Comparison of ENCODE assay signal across 8 cellular contexts in the genomic region with DNA sequence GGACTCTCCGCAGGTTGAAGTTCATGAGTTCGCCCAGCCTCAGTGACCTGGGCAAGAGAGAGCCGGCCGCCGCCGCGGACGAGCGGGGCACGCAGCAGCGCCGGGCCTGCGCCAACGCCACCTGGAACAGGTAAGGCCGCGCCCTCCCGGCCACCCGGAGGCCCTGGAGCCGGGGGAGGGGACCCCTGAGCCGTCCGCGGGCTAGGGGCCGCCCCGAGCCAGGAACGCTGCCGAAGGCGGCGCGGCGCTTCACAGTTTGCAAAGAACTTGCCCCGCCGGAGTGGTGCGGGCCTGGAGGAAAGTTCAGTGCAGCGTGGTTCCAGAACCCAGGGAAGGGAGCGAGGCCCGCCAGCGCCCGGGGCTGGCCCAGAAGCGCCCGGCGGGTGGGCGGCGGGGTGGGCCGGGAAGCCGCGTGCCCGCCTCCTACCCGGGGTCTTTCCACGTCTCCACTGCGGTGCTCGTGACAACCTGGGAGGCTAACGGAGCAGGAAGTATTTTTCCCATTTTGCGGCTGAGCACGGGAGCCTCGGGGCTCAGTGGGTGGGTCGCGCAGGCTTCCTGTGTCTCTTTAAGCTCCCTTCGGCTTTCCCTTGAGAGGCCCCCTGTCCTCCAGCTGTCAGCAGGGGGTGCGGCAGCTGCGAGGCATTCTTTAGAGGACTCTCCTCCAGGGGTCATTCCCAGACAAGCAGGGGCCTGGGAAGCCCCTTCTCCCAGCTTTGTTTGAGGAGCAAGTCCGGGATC. TPM values are rescaled to one million over a fixed set of nuclear protein-coding genes. Genes with fewer than 3 reads are reported as not detected.
DNase-seq lines count a peak whose midpoint lies in the region; ATAC-seq, FAIRE-seq and TF ChIP-seq lines count a peak whose summit lies in the region.

No MANE protein-coding gene starts in this region.

- H3K27me3 ChIP-seq in Caco-2 (replicated peaks; ENCODE audit: control insufficient read depth, insufficient read depth, low read length) (no peaks in the 10 kb centered on the region), HepG2 (ENCODE audit: control insufficient read depth in 1 of 2, insufficient read depth in 2 of 2, low read length in 2 of 2) (no peaks in the 10 kb centered on the region), stomach smooth muscle (ENCODE audit: control insufficient read depth in 1 of 2, insufficient read depth in 2 of 2, low read length in 2 of 2) (peaks cover 29 to 34% of the 10 kb centered on the region in 2 donors)

- H3K36me3 Mint-ChIP-seq in Caco-2 (ENCODE audit: insufficient read depth, unreplicated experiment) (peaks cover 56% of the 10 kb centered on the region), brain (peaks cover 8% of the 10 kb centered on the region)

- peaks cover 22% of the 10 kb centered on the region for H3K4me1 Mint-ChIP-seq in Caco-2 (ENCODE audit: low read depth, unreplicated experiment)
- peaks cover 40% of the 10 kb centered on the region for H3K4me1 Mint-ChIP-seq in brain

- peak in 1 of 2 experiments; percentile 49 for TF ChIP-seq CTCF in Caco-2 (IDR thresholded peaks at IDR 0.05; ENCODE audit: insufficient read depth in 1 of 2, low read depth in 1 of 2, low read length in 1 of 2, severe bottlenecking in 1 of 2, unreplicated experiment in 1 of 2)
- TF ChIP-seq CTCF in brain (conservative IDR thresholded peaks at IDR 0.05) = peak in 1 of 2 experiments; percentile 9
- TF ChIP-seq CTCF in HepG2 (CRISPR knock-in tag; IDR thresholded peaks at IDR 0.05) = peak; percentile 39; the same call in 1 of the 2 replicates

- no peak for TF ChIP-seq EP300 in HepG2 (IDR thresholded peaks at IDR 0.05; ENCODE audit: low read depth in 2 of 2, low read length in 2 of 2)
- no peak for TF ChIP-seq EP300 in HepG2 (CRISPR knock-in tag; IDR thresholded peaks at IDR 0.05; ENCODE audit: borderline replicate concordance)

- intact Hi-C loops in Caco-2 (cut with micrococcal nuclease; ENCODE audit: unreplicated experiment) (loop anchor here (2.0 kb wide), 1 partner anchor 36 kb away; no protein-coding TSS in a partner anchor), HepG2 (cut with micrococcal nuclease; ENCODE audit: unreplicated experiment) (no loop called here)

- POLR2A ChIA-PET in Caco-2 (lab: Charles Lee) = no interaction called here
- POLR2A ChIA-PET in HepG2 (lab: Yijun Ruan, JAX) = interaction anchor here (1.0 kb wide), 1 partner anchor 9 kb away, joined by 3 read pairs; no protein-coding TSS in a partner anchor

- H3K4me3 ChIP-seq in Caco-2 (ENCODE audit: low read depth, low read length) (peak overlapping the region; percentile 53), HepG2 (replicated peaks in 1 of 3; ENCODE audit: insufficient read depth in 1 of 3, low read depth in 2 of 3, low read length in 3 of 3) (peak overlapping the region; percentile 75 to 88 (median 85)), stomach smooth muscle (ENCODE audit: low read length in 2 of 2) (peak overlapping the region; percentile 35 to 66)

- no peak for FAIRE-seq in HepG2 (lab: Jason Lieb, UNC)

- BruUV-seq in Caco-2 (replicated peaks; lab: Mats Ljungman, UMichigan) (no TSS peak), HepG2 (replicated peaks; lab: Mats Ljungman, UMichigan) (no TSS peak)

- H3K27ac Mint-ChIP-seq in Caco-2 (ENCODE audit: unreplicated experiment) (peak overlapping the region; percentile 79), brain (peak overlapping the region in 3 of 5 experiments; percentile 24 to 91 (median 84))

- no peak overlapping the region for H2AFZ ChIP-seq in HepG2 (ENCODE audit: low read length)

- 8% methylated on average over 5 of the region's 61 CpGs for WGBS in HepG2 (ENCODE audit: low lambda C conversion rate)

- no peak for TF ChIP-seq RAD21 in HepG2 (CRISPR knock-in tag; IDR thresholded peaks at IDR 0.05)

- H3K9me3 Mint-ChIP-seq in Caco-2 (ENCODE audit: unreplicated experiment) (no peaks in the 10 kb centered on the region), brain (peaks cover 0 to 3% (median 0%) of the 10 kb centered on the region in 5 experiments)

- ATAC-seq in GM21786 (IDR thresholded peaks at IDR 0.05; ENCODE audit: unreplicated experiment) (peak; percentile 10), HepG2 (peak; percentile 25), GM21825 (IDR thresholded peaks at IDR 0.05; ENCODE audit: unreplicated experiment) (no peak)

- peak overlapping the region; percentile 63 for H3K27ac ChIP-seq in HepG2 (ENCODE audit: extremely low read length, insufficient read depth, low read length)
- no peak overlapping the region for H3K27ac ChIP-seq in stomach smooth muscle (ENCODE audit: low read length)

- H3K4me2 ChIP-seq in HepG2 (ENCODE audit: low read depth, low read length) = peak overlapping the region; percentile 90

- H3K36me3 ChIP-seq in Caco-2 (ENCODE audit: control insufficient read depth, insufficient read depth, low read length) (peaks cover 6% of the 10 kb centered on the region; the same call in 1 of the 2 replicates), HepG2 (replicated peaks in 1 of 2; ENCODE audit: control insufficient read depth in 1 of 2, insufficient read depth in 2 of 2, low read length in 2 of 2) (peaks cover 1 to 11% of the 10 kb centered on the region in 2 experiments; a peak in 2 of 5 replicates), stomach smooth muscle (ENCODE audit: control insufficient read depth in 2 of 2, insufficient read depth in 2 of 2, low read length in 2 of 2) (no peaks in the 10 kb centered on the region)

- CTCF ChIA-PET in Caco-2 (lab: Charles Lee) (interaction anchor here (0.8 to 1.0 kb wide), 2 partner anchors 33 to 34 kb away, joined by 3 read pairs; no protein-coding TSS in a partner anchor), HepG2 (lab: Yijun Ruan, JAX; ENCODE audit: low intra/inter-chr PET ratio, low total read pairs) (interaction anchor here (1.4 kb wide), 1 partner anchor 18 kb away, joined by 3 read pairs; no protein-coding TSS in a partner anchor)

- peak overlapping the region; percentile 89 for H3K4me3 Mint-ChIP-seq in Caco-2 (ENCODE audit: unreplicated experiment)
- H3K4me3 Mint-ChIP-seq in brain = peak overlapping the region; percentile 72 to 87 (median 80)

- H3K4me1 ChIP-seq in Caco-2 (peaks cover 51% of the 10 kb centered on the region), HepG2 (ENCODE audit: insufficient read depth, low read length) (peaks cover 29% of the 10 kb centered on the region), stomach smooth muscle (ENCODE audit: control insufficient read depth, insufficient read depth, low read length) (peaks cover 20% of the 10 kb centered on the region)

- DNase-seq in Caco-2 (peak; percentile 50 to 60), NCI-H146 treated with DMSO at 0.1 percent for 48 hours (lab: John Stamatoyannopoulos, UW; ENCODE audit: unreplicated experiment) (peak; percentile 12), HepG2 (ENCODE audit: low spot score) (no peak), SKM-1 (lab: John Stamatoyannopoulos, UW; ENCODE audit: unreplicated experiment) (no peak)

- no peaks in the 10 kb centered on the region for H3K9me3 ChIP-seq in Caco-2
- no peaks in the 10 kb centered on the region for H3K9me3 ChIP-seq in HepG2 (ENCODE audit: low read length)
- H3K9me3 ChIP-seq in stomach smooth muscle (ENCODE audit: control insufficient read depth in 2 of 2, low read length in 2 of 2) = no peaks in the 10 kb centered on the region

- peaks cover 25% of the 10 kb centered on the region for H3K79me2 ChIP-seq in HepG2 (ENCODE audit: insufficient read depth, low read length)

- no peaks in the 10 kb centered on the region for H3K27me3 Mint-ChIP-seq in Caco-2 (ENCODE audit: insufficient read depth, unreplicated experiment)
- peaks cover 21% of the 10 kb centered on the region for H3K27me3 Mint-ChIP-seq in brain

- no peak for TF ChIP-seq POLR2A in HepG2 (IDR thresholded peaks at IDR 0.05; ENCODE audit: insufficient read depth in 1 of 2, low read depth in 2 of 2, low read length in 2 of 2)

- in situ Hi-C loops in HepG2 (cut with HindIII; ENCODE audit: extremely low pct_ligation_motif_present, low pct_unique_long_range_greater_than_20kb) = no loop called here

- peaks cover 10% of the 10 kb centered on the region; the same call in 1 of the 2 replicates for H4K20me1 ChIP-seq in HepG2 (ENCODE audit: insufficient read depth, low read length)

- peak overlapping the region; percentile 78 for H3K9ac ChIP-seq in HepG2 (ENCODE audit: insufficient read depth, low read depth, low read length)
- no peak overlapping the region for H3K9ac ChIP-seq in stomach smooth muscle (ENCODE audit: low read length in 2 of 2)

RNA-seq across cellular contexts. Expression of a gene that starts 0.6 kb away (rescaled TPM):
- 74.8 and 82.8 TPM in 2 replicates for total RNA-seq in Caco-2 (2022)
- polyA plus RNA-seq in brain (ENCODE audit: insufficient read depth, low read depth, low replicate concordance) = 6.5 TPM
- 19.4 and 27.5 TPM in 2 replicates for total RNA-seq in HepG2 (2016; rRNA removed; fragmentation: Illumina TruSeq; extraction: Trizol)
- total RNA-seq in HepG2 (2016; cell fraction: cytosol; rRNA removed; fragmentation: Illumina TruSeq; extraction: Trizol; ENCODE audit: low read depth) = 11.8 and 14.1 TPM in 2 replicates
- 18.0 and 27.8 TPM in 2 replicates for total RNA-seq in HepG2 (2016; cell fraction: insoluble cytoplasmic fraction; rRNA removed; fragmentation: Illumina TruSeq; extraction: Trizol)
- total RNA-seq in HepG2 (2016; cell fraction: membrane; rRNA removed; fragmentation: Illumina TruSeq; extraction: Trizol) = 20.5 and 24.3 TPM in 2 replicates
- total RNA-seq in HepG2 (2016; cell fraction: nucleus; rRNA removed; fragmentation: Illumina TruSeq; extraction: Trizol) = 29.0 and 30.8 TPM in 2 replicates
- polyA plus RNA-seq in HepG2 (2011; rRNA removed) = 11.6 and 14.2 TPM in 2 replicates
- 10.6 and 15.7 TPM in 2 replicates for polyA plus RNA-seq in HepG2 (2011; cell fraction: cytosol; rRNA removed)
- 37.8 and 39.5 TPM in 2 replicates for polyA plus RNA-seq in HepG2 (2011; cell fraction: nucleus; rRNA removed)
- polyA plus RNA-seq in HepG2 (2012) = 9.0 and 15.0 TPM in 2 replicates
- 15.7 and 19.9 TPM in 2 replicates for polyA plus RNA-seq in HepG2 (2016; cell fraction: cytosol; fragmentation: Illumina TruSeq; extraction: Trizol; ENCODE audit: low read depth)
- polyA plus RNA-seq in HepG2 (2016; cell fraction: insoluble cytoplasmic fraction; fragmentation: Illumina TruSeq; extraction: Trizol; ENCODE audit: low read depth) = 27.0 and 28.3 TPM in 2 replicates
- 23.3 and 25.4 TPM in 2 replicates for polyA plus RNA-seq in HepG2 (2016; cell fraction: membrane; fragmentation: Illumina TruSeq; extraction: Trizol; ENCODE audit: low read depth)
- 52.2 and 53.0 TPM in 2 replicates for polyA plus RNA-seq in HepG2 (2016; cell fraction: nucleus; fragmentation: Illumina TruSeq; extraction: Trizol; ENCODE audit: insufficient read depth, low read depth)
- polyA minus RNA-seq in HepG2 (2011; rRNA and poly(A)+ RNA removed; ENCODE audit: low replicate concordance) = 23.9 and 28.6 TPM in 2 replicates
- polyA minus RNA-seq in HepG2 (2011; cell fraction: cytosol; rRNA and poly(A)+ RNA removed) = 6.8 and 9.5 TPM in 2 replicates
- 24.1 and 24.2 TPM in 2 replicates for polyA minus RNA-seq in HepG2 (2011; cell fraction: nucleus; rRNA and poly(A)+ RNA removed)

RNA-seq across cellular contexts. Expression of a gene that starts 49.7 kb away (rescaled TPM):
- 81.5 and 90.5 TPM in 2 replicates for total RNA-seq in Caco-2 (2022)
- 2.5 TPM for polyA plus RNA-seq in brain (ENCODE audit: insufficient read depth, low read depth, low replicate concordance)
- 0.07 and 0.17 TPM in 2 replicates for total RNA-seq in HepG2 (2016; rRNA removed; fragmentation: Illumina TruSeq; extraction: Trizol)
- 0.20 TPM in 1 of 2 replicates, not detected in the other for total RNA-seq in HepG2 (2016; cell fraction: cytosol; rRNA removed; fragmentation: Illumina TruSeq; extraction: Trizol; ENCODE audit: low read depth)
- total RNA-seq in HepG2 (2016; cell fraction: insoluble cytoplasmic fraction; rRNA removed; fragmentation: Illumina TruSeq; extraction: Trizol) = 0.11 TPM in 1 of 2 replicates, not detected in the other
- total RNA-seq in HepG2 (2016; cell fraction: membrane; rRNA removed; fragmentation: Illumina TruSeq; extraction: Trizol) = 0.25 and 0.45 TPM in 2 replicates
- total RNA-seq in HepG2 (2016; cell fraction: nucleus; rRNA removed; fragmentation: Illumina TruSeq; extraction: Trizol) = not detected in 2 replicates
- 0.72 TPM in 1 of 2 replicates, not detected in the other for polyA plus RNA-seq in HepG2 (2011; rRNA removed)
- 0.05 TPM in 1 of 2 replicates, not detected in the other for polyA plus RNA-seq in HepG2 (2011; cell fraction: cytosol; rRNA removed)
- polyA plus RNA-seq in HepG2 (2011; cell fraction: nucleus; rRNA removed) = 0.09 TPM in 1 of 2 replicates, not detected in the other
- not detected in 2 replicates for polyA plus RNA-seq in HepG2 (2012)
- polyA plus RNA-seq in HepG2 (2016; cell fraction: cytosol; fragmentation: Illumina TruSeq; extraction: Trizol; ENCODE audit: low read depth) = 0.15 TPM in 1 of 2 replicates, not detected in the other
- 0.32 TPM in 1 of 2 replicates, not detected in the other for polyA plus RNA-seq in HepG2 (2016; cell fraction: insoluble cytoplasmic fraction; fragmentation: Illumina TruSeq; extraction: Trizol; ENCODE audit: low read depth)
- 0.06 TPM in 1 of 2 replicates, not detected in the other for polyA plus RNA-seq in HepG2 (2016; cell fraction: membrane; fragmentation: Illumina TruSeq; extraction: Trizol; ENCODE audit: low read depth)
- not detected in 2 replicates for polyA plus RNA-seq in HepG2 (2016; cell fraction: nucleus; fragmentation: Illumina TruSeq; extraction: Trizol; ENCODE audit: insufficient read depth, low read depth)
- 0.08 and 0.91 TPM in 2 replicates for polyA minus RNA-seq in HepG2 (2011; rRNA and poly(A)+ RNA removed; ENCODE audit: low replicate concordance)
- polyA minus RNA-seq in HepG2 (2011; cell fraction: cytosol; rRNA and poly(A)+ RNA removed) = not detected in 2 replicates
- not detected in 2 replicates for polyA minus RNA-seq in HepG2 (2011; cell fraction: nucleus; rRNA and poly(A)+ RNA removed)

Comparison
In these comparisons a context has a peak if more than half of its experiments do, and no peak if none do; other contexts are left out.
1. DNase-seq: peak in Caco-2 (2 of 2) and NCI-H146 treated with DMSO at 0.1 percent for 48 hours (single experiment); none in HepG2 (single experiment) and SKM-1 (single experiment).
2. RNA of a gene that starts 49.7 kb away (total RNA-seq): 81.5 to 90.5 TPM in Caco-2; 0.07 to 0.45 TPM in HepG2; every median in the first group is over 10 times any median in the second.
3. Peak in every context shown above with its lines, with median percentiles within 50 percentile points of each other: H3K4me3 ChIP-seq.